Comparison of ENCODE assay signal across 1 cellular context in genomic region chr16:21525029-21525895, GRCh38.
TF ChIP-seq lines count a peak whose summit lies in the region.
"Not testable (repeated sequence)": the region's sequence is repeated elsewhere in the genome, so short reads cannot be mapped to it uniquely, and the experiment has no call there.

No MANE protein-coding gene starts in this region.

TF ChIP-seq in HepG2, 621 proteins besides CTCF, POLR2A, EP300 and RAD21 (continued from another document and continues in another):
- peak; percentile 98 for TF ChIP-seq ARID3A (IDR thresholded peaks at IDR 0.05; ENCODE audit: low read depth, low read length)
- TF ChIP-seq REL (CRISPR knock-in tag; conservative IDR thresholded peaks at IDR 0.05), result peak; percentile 96
- TF ChIP-seq ZNF574 (CRISPR knock-in tag; IDR thresholded peaks at IDR 0.05), result peak; percentile 95
- TF ChIP-seq ZNF691 (CRISPR knock-in tag; IDR thresholded peaks at IDR 0.05; ENCODE audit: borderline replicate concordance, low read depth), result peak; percentile 97
- TF ChIP-seq NKX3-1 (CRISPR knock-in tag; IDR thresholded peaks at IDR 0.05), result peak; percentile 93
- peak; percentile 92 for TF ChIP-seq FOXJ3 (CRISPR knock-in tag; IDR thresholded peaks at IDR 0.05; ENCODE audit: borderline replicate concordance)
- peak; percentile 71; the same call in 1 of the 2 replicates for TF ChIP-seq ZZZ3 (CRISPR knock-in tag; IDR thresholded peaks at IDR 0.05; ENCODE audit: borderline replicate concordance)
- TF ChIP-seq ZBTB7B (CRISPR knock-in tag; IDR thresholded peaks at IDR 0.05), result peak; percentile 99
- TF ChIP-seq PBX2 (CRISPR knock-in tag; IDR thresholded peaks at IDR 0.05), result peak; percentile 73; the same call in 1 of the 2 replicates
- TF ChIP-seq ZNF543 (CRISPR knock-in tag; IDR thresholded peaks at IDR 0.05), result peak; percentile 89
- TF ChIP-seq ZHX2 (IDR thresholded peaks at IDR 0.05; ENCODE audit: low read depth), result 0 out of 2 replicates have a peak, but pooled peaks have one; percentile 9
- TF ChIP-seq ZHX2 (CRISPR knock-in tag; IDR thresholded peaks at IDR 0.05; ENCODE audit: borderline replicate concordance), result 0 out of 2 replicates have a peak, but pooled peaks have one; percentile 70
- 0 out of 2 replicates have a peak, but pooled peaks have one; percentile 80 for TF ChIP-seq ARID2 (CRISPR knock-in tag; IDR thresholded peaks at IDR 0.05; ENCODE audit: borderline replicate concordance)
- TF ChIP-seq SMC3 (IDR thresholded peaks at IDR 0.05; ENCODE audit: low read length), result peak; percentile 79
- TF ChIP-seq SAP130 (CRISPR knock-in tag; IDR thresholded peaks at IDR 0.05; ENCODE audit: low read depth), result peak; percentile 99
- TF ChIP-seq ESRRA (CRISPR knock-in tag; IDR thresholded peaks at IDR 0.05; ENCODE audit: low read depth), result peak; percentile 82; the same call in 1 of the 2 replicates
- TF ChIP-seq CEBPB (IDR thresholded peaks at IDR 0.05; ENCODE audit: borderline replicate concordance, low read depth, low read length), result peak; percentile 100
- TF ChIP-seq ZFP90 (CRISPR knock-in tag; IDR thresholded peaks at IDR 0.05; ENCODE audit: borderline replicate concordance), result peak; percentile 98
- TF ChIP-seq RFXANK (CRISPR knock-in tag; IDR thresholded peaks at IDR 0.05), result peak; percentile 91; the same call in 1 of the 2 replicates
- peak; percentile 90; the same call in 1 of the 2 replicates for TF ChIP-seq TP53 (CRISPR knock-in tag; conservative IDR thresholded peaks at IDR 0.05)
- peak; percentile 89; the same call in 1 of the 2 replicates for TF ChIP-seq MIXL1 (CRISPR knock-in tag; IDR thresholded peaks at IDR 0.05)
- peak; percentile 94; the same call in 1 of the 2 replicates for TF ChIP-seq PCBP1 (IDR thresholded peaks at IDR 0.05; ENCODE audit: borderline replicate concordance, low read depth, low read length)
- peak; percentile 84; the same call in 1 of the 2 replicates for TF ChIP-seq KLF15 (CRISPR knock-in tag; IDR thresholded peaks at IDR 0.05; ENCODE audit: borderline replicate concordance)
- TF ChIP-seq GMEB1 (CRISPR knock-in tag; IDR thresholded peaks at IDR 0.05; ENCODE audit: borderline replicate concordance), result peak; percentile 72; the same call in 1 of the 2 replicates
- peak; percentile 52; the same call in 1 of the 2 replicates for TF ChIP-seq ZNF235 (CRISPR knock-in tag; IDR thresholded peaks at IDR 0.05; ENCODE audit: borderline replicate concordance)
- TF ChIP-seq IKZF5 (CRISPR knock-in tag; IDR thresholded peaks at IDR 0.05), result peak; percentile 96; the same call in 1 of the 2 replicates
- TF ChIP-seq ZNF124 (CRISPR knock-in tag; IDR thresholded peaks at IDR 0.05), result peak; percentile 88
- TF ChIP-seq ZSCAN29 (CRISPR knock-in tag; conservative IDR thresholded peaks at IDR 0.05), result peak; percentile 97
- peak; percentile 99 for TF ChIP-seq HBP1 (CRISPR knock-in tag; IDR thresholded peaks at IDR 0.05; ENCODE audit: low read depth)
- peak; percentile 95; the same call in 1 of the 2 replicates for TF ChIP-seq MYNN (CRISPR knock-in tag; IDR thresholded peaks at IDR 0.05; ENCODE audit: low read depth)
- peak; percentile 72; the same call in 1 of the 2 replicates for TF ChIP-seq ZNF704 (CRISPR knock-in tag; IDR thresholded peaks at IDR 0.05; ENCODE audit: borderline replicate concordance)
- TF ChIP-seq ZBTB14 (CRISPR knock-in tag; IDR thresholded peaks at IDR 0.05), result peak; percentile 64; the same call in 1 of the 2 replicates
- TF ChIP-seq ZNF274 (CRISPR knock-in tag; IDR thresholded peaks at IDR 0.05), result peak; percentile 26; the same call in 1 of the 2 replicates
- TF ChIP-seq NCOA2 (CRISPR knock-in tag; IDR thresholded peaks at IDR 0.05), result peak; percentile 98
- TF ChIP-seq ZNF138 (CRISPR knock-in tag; IDR thresholded peaks at IDR 0.05; ENCODE audit: low read depth), result peak; percentile 45; the same call in 1 of the 2 replicates
- TF ChIP-seq CBX2 (IDR thresholded peaks at IDR 0.05; ENCODE audit: low read depth, low read length); CREM (CRISPR knock-in tag; IDR thresholded peaks at IDR 0.05): not testable (repeated sequence)
- peak; percentile 72; the same call in 1 of the 2 replicates for TF ChIP-seq CBX2 (CRISPR knock-in tag; IDR thresholded peaks at IDR 0.05; ENCODE audit: low read depth)
- peak; percentile 98 for TF ChIP-seq TBL1XR1 (IDR thresholded peaks at IDR 0.05; ENCODE audit: borderline replicate concordance, low read length, partially characterized antibody)
- TF ChIP-seq ZKSCAN8 (CRISPR knock-in tag; IDR thresholded peaks at IDR 0.05; ENCODE audit: borderline replicate concordance), result peak; percentile 95
- peak; percentile 86 for TF ChIP-seq CREM (IDR thresholded peaks at IDR 0.05)
